ENCODE assay signal across 14 cellular contexts in genomic region chr15:71635735-71636134, GRCh38.
DNase-seq lines count a peak whose midpoint lies in the region; ATAC-seq and TF ChIP-seq lines count a peak whose summit lies in the region.
"Had no signal": no experiment of that assay in that cellular context is flagged by ENCODE, and none has a peak within 500 bp of the region (broad histone marks: within the 10 kb centered on the region; RNA-seq: fewer than 3 reads in every experiment).

No MANE protein-coding gene starts in this region.

- H3F3A ChIP-seq in neural progenitor cell (ENCODE audit: low read depth), result no peaks in the 10 kb centered on the region

- H3K36me3 ChIP-seq in SJCRH30 (no peaks in the 10 kb centered on the region), neural progenitor cell (no peaks in the 10 kb centered on the region)

- H2AFZ ChIP-seq in H9 (ENCODE audit: low read length) (no peak overlapping the region), neural progenitor cell (replicated peaks) (no peak overlapping the region)

- H3K9me3 ChIP-seq in H9 (ENCODE audit: control insufficient read depth, low read depth, low read length) (no peaks in the 10 kb centered on the region), SJCRH30 (replicated peaks) (no peaks in the 10 kb centered on the region), neural progenitor cell (ENCODE audit: low read depth) (no peaks in the 10 kb centered on the region)

- H3K4me1 ChIP-seq in H9 (ENCODE audit: insufficient read depth, low read length) (peaks cover 9% of the 10 kb centered on the region), SJCRH30 (peaks cover 29% of the 10 kb centered on the region), neural progenitor cell (peaks cover 11% of the 10 kb centered on the region)

- no peaks in the 10 kb centered on the region for H3K79me1 ChIP-seq in H9 (ENCODE audit: insufficient read depth, low read depth, low read length, poor library complexity, severe bottlenecking)

- no peak overlapping the region for H2BK15ac ChIP-seq in H9 (ENCODE audit: low read depth, low read length)

- H3K27ac ChIP-seq in H9 (ENCODE audit: insufficient read length, low read depth, low read length), result no peak overlapping the region
- H3K27ac ChIP-seq in SJCRH30, result peak overlapping the region; percentile 95
- H3K27ac ChIP-seq in neural progenitor cell, result no peak overlapping the region

- no peak for TF ChIP-seq CTCF in H9 (conservative IDR thresholded peaks at IDR 0.05)
- no peak for TF ChIP-seq CTCF in glutamatergic neuron (IDR thresholded peaks at IDR 0.05; ENCODE audit: partially characterized antibody, unreplicated experiment)
- TF ChIP-seq CTCF in neural progenitor cell (IDR thresholded peaks at IDR 0.05), result no peak

- no peak overlapping the region for H4K5ac ChIP-seq in H9 (ENCODE audit: insufficient read length, low read depth, low read length)

- no peak overlapping the region for H2BK120ac ChIP-seq in H9 (ENCODE audit: low read depth, low read length, poor library complexity, severe bottlenecking)

- no peaks in the 10 kb centered on the region; the same call in 1 of the 2 replicates for H3K27me3 Mint-ChIP-seq in H9 (ENCODE audit: low read depth)
- peaks cover 1% of the 10 kb centered on the region for H3K27me3 Mint-ChIP-seq in glutamatergic neuron (ENCODE audit: unreplicated experiment)
- peaks cover 2% of the 10 kb centered on the region for H3K27me3 Mint-ChIP-seq in neural progenitor cell (ENCODE audit: insufficient read depth, low read depth)

- H3K14ac ChIP-seq in H9 (ENCODE audit: insufficient read depth, low read length), result no peak overlapping the region

- no peak overlapping the region for H3K4me3 Mint-ChIP-seq in H9
- no peak overlapping the region for H3K4me3 Mint-ChIP-seq in glutamatergic neuron (ENCODE audit: unreplicated experiment)
- no peak overlapping the region for H3K4me3 Mint-ChIP-seq in neural progenitor cell
- H3K4me3 Mint-ChIP-seq: CD14-positive monocyte; CD8-positive, alpha-beta T cell had no signal

- no peak overlapping the region for H3K18ac ChIP-seq in H9 (ENCODE audit: insufficient read length, low read depth, low read length)

- ATAC-seq in HG02678 (IDR thresholded peaks at IDR 0.05; ENCODE audit: unreplicated experiment) (no peak), GM19467 (IDR thresholded peaks at IDR 0.05; ENCODE audit: unreplicated experiment) (no peak)
- ATAC-seq: CD8-positive, alpha-beta T cell; HCT116 had no signal

- no peaks in the 10 kb centered on the region for H3K27me3 ChIP-seq in H9 (ENCODE audit: insufficient read depth, low read length)
- no peaks in the 10 kb centered on the region for H3K27me3 ChIP-seq in SJCRH30
- H3K27me3 ChIP-seq in neural progenitor cell, result peaks cover 6% of the 10 kb centered on the region

- H4K91ac ChIP-seq in H9 (ENCODE audit: insufficient read length, low read depth, low read length), result no peak overlapping the region

- no peak overlapping the region for H3K4me3 ChIP-seq in SJCRH30
- H3K4me3 ChIP-seq in neural progenitor cell, result no peak overlapping the region

- H3K4ac ChIP-seq in H9 (ENCODE audit: low read depth, low read length), result no peak overlapping the region

- H2BK5ac ChIP-seq in H9 (ENCODE audit: insufficient read length, low read length), result no peak overlapping the region

- H4K20me1 ChIP-seq in H9 (ENCODE audit: control insufficient read depth, insufficient read depth, insufficient read length) (no peaks in the 10 kb centered on the region), neural progenitor cell (ENCODE audit: low read depth) (no peaks in the 10 kb centered on the region)

- peaks cover 24% of the 10 kb centered on the region in 2 experiments for H3K4me1 Mint-ChIP-seq in H9
- peaks cover 16% of the 10 kb centered on the region for H3K4me1 Mint-ChIP-seq in glutamatergic neuron (ENCODE audit: low read depth, unreplicated experiment)
- peaks cover 25% of the 10 kb centered on the region for H3K4me1 Mint-ChIP-seq in neural progenitor cell
- H3K4me1 Mint-ChIP-seq: CD14-positive monocyte had no signal

- H2BK20ac ChIP-seq in H9 (ENCODE audit: low read depth, low read length, poor library complexity, severe bottlenecking), result peak overlapping the region; percentile 27

- DNase-seq in H9 (no peak), SJCRH30 (no peak), glutamatergic neuron (no peak), neural progenitor cell (ENCODE audit: low spot score) (no peak)
- DNase-seq in stimulated activated CD4-positive, alpha-beta T cell treated with anti-CD3 and anti-CD28 coated beads, Interleukin-12 subunit alpha, Interleukin-12 subunit beta, amount 100 ng/mL, for 4 hours, result no peak
- DNase-seq: CD8-positive, alpha-beta T cell; COR-L47; DMS153; DMS79 treated with DMSO at 0.1 percent for 48 hours; EL had no signal

- H3K27ac Mint-ChIP-seq in H9 (no peak overlapping the region), glutamatergic neuron (ENCODE audit: unreplicated experiment) (peak overlapping the region; percentile 88), neural progenitor cell (peak overlapping the region; percentile 88)
- H3K27ac Mint-ChIP-seq: CD14-positive monocyte; CD8-positive, alpha-beta T cell had no signal

- H3K9ac ChIP-seq in H9 (ENCODE audit: extremely low read depth, insufficient read length, low read length) (no peak overlapping the region), neural progenitor cell (no peak overlapping the region)

- no peak overlapping the region for H3K56ac ChIP-seq in H9 (ENCODE audit: insufficient read length, low read depth, low read length)

- no CpG with 5 or more reads among the region's 2 CpGs for WGBS in H9 (ENCODE audit: extremely low coverage, insufficient read length, low lambda C conversion rate)

- no peaks in the 10 kb centered on the region; a peak in 3 of 7 replicates for H3K36me3 Mint-ChIP-seq in H9 (ENCODE audit: insufficient read depth in 1 of 3, low read depth in 3 of 3)
- no peaks in the 10 kb centered on the region for H3K36me3 Mint-ChIP-seq in glutamatergic neuron (ENCODE audit: unreplicated experiment)
- no peaks in the 10 kb centered on the region for H3K36me3 Mint-ChIP-seq in neural progenitor cell
- H3K36me3 Mint-ChIP-seq: CD14-positive monocyte; CD8-positive, alpha-beta T cell had no signal

- no peak overlapping the region for H2BK12ac ChIP-seq in H9 (ENCODE audit: insufficient read length, low read depth, low read length)

- H3K79me2 ChIP-seq in H9 (ENCODE audit: insufficient read depth, low read length) (no peaks in the 10 kb centered on the region), neural progenitor cell (ENCODE audit: low read depth) (no peaks in the 10 kb centered on the region)

- no peak overlapping the region for H3K23ac ChIP-seq in H9 (ENCODE audit: insufficient read length, low read depth, low read length)

- H2AK5ac ChIP-seq in H9 (ENCODE audit: insufficient read length, low read length), result no peak overlapping the region

- H3T11ph ChIP-seq in H9 (ENCODE audit: low read length), result no peak overlapping the region

- no peaks in the 10 kb centered on the region for H3K23me2 ChIP-seq in H9 (ENCODE audit: insufficient read length, low read depth, low read length, poor library complexity, severe bottlenecking)

- H4K8ac ChIP-seq in H9 (replicated peaks; ENCODE audit: insufficient read length, low read depth, low read length), result no peak overlapping the region

- H3K9me3 Mint-ChIP-seq in H9 (no peaks in the 10 kb centered on the region), glutamatergic neuron (ENCODE audit: unreplicated experiment) (peaks cover 3% of the 10 kb centered on the region), neural progenitor cell (no peaks in the 10 kb centered on the region)
- H3K9me3 Mint-ChIP-seq: CD8-positive, alpha-beta T cell had no signal

- H3K4me2 ChIP-seq in H9 (ENCODE audit: insufficient read depth, insufficient read length, low read length) (no peak overlapping the region), neural progenitor cell (no peak overlapping the region)

Comparison
In these comparisons a context has a peak if more than half of its experiments do, and no peak if none do; other contexts are left out.
1. H3K27ac Mint-ChIP-seq: peak in glutamatergic neuron (single experiment) and neural progenitor cell (single experiment); none in H9 (0 of 3).